ENCODE assay signal across 13 cellular contexts in genomic region chr1:44653107-44653964, GRCh38. TPM values are rescaled to one million over a fixed set of nuclear protein-coding genes. Genes with fewer than 3 reads are reported as not detected.
DNase-seq lines count a peak whose midpoint lies in the region; ATAC-seq, FAIRE-seq and TF ChIP-seq lines count a peak whose summit lies in the region.
"Had no signal": no experiment of that assay in that cellular context is flagged by ENCODE, and none has a peak within 500 bp of the region (broad histone marks: within the 10 kb centered on the region; RNA-seq: fewer than 3 reads in every experiment).

No MANE protein-coding gene starts in this region.

- in situ Hi-C loops in HAP-1 (cut with MboI; ENCODE audit: low sequenced_read_pairs) = loop anchor here (10.0 kb wide), 1 partner anchor 439 kb away; the partner anchor contains the start of gene DMAP1

- H3K27me3 ChIP-seq in RWPE2 (ENCODE audit: insufficient read depth, poor library complexity, severe bottlenecking) = no peaks in the 10 kb centered on the region
- no peaks in the 10 kb centered on the region for H3K27me3 ChIP-seq in lower lobe of right lung (ENCODE audit: low read depth)
- H3K27me3 ChIP-seq in HAP-1 (ENCODE audit: low read depth) = no peaks in the 10 kb centered on the region
- H3K27me3 ChIP-seq: gastroesophageal sphincter, neutrophil, Peyer's patch, vagina had no signal

- intact Hi-C loops in lower lobe of right lung (cut with DNase I) (no loop called here), head of caudate nucleus (cut with DNase I) (loop anchor here (5.0 kb wide), 2 partner anchors 36 to 246 kb away; partner anchors contain the start of gene RNF220)

- H3K9me3 ChIP-seq in RWPE2 (ENCODE audit: severe bottlenecking) = no peaks in the 10 kb centered on the region
- H3K9me3 ChIP-seq in lower lobe of right lung = no peaks in the 10 kb centered on the region
- no peaks in the 10 kb centered on the region for H3K9me3 ChIP-seq in HAP-1
- H3K9me3 ChIP-seq: gastroesophageal sphincter, neutrophil, Peyer's patch, vagina had no signal

- TF ChIP-seq CTCF in 22Rv1 (IDR thresholded peaks at IDR 0.05) (peak; percentile 72), RWPE2 (IDR thresholded peaks at IDR 0.05; ENCODE audit: poor library complexity, severe bottlenecking) (peak; percentile 59), lower lobe of right lung (IDR thresholded peaks at IDR 0.05) (peak; percentile 8)

- H3K4me3 ChIP-seq in RWPE2 (ENCODE audit: severe bottlenecking) = no peak overlapping the region
- H3K4me3 ChIP-seq in lower lobe of right lung = no peak overlapping the region
- H3K4me3 ChIP-seq in HAP-1 = no peak overlapping the region
- H3K4me3 ChIP-seq: gastroesophageal sphincter, Peyer's patch, vagina had no signal

- H3K4me1 ChIP-seq in RWPE2 (ENCODE audit: insufficient read depth, poor library complexity, severe bottlenecking) = no peaks in the 10 kb centered on the region
- no peaks in the 10 kb centered on the region for H3K4me1 ChIP-seq in lower lobe of right lung
- no peaks in the 10 kb centered on the region for H3K4me1 ChIP-seq in HAP-1
- H3K4me1 ChIP-seq: vagina had no signal

- peaks cover 23% of the 10 kb centered on the region for H3K36me3 ChIP-seq in RWPE2 (ENCODE audit: low read depth)
- peaks cover 72% of the 10 kb centered on the region for H3K36me3 ChIP-seq in lower lobe of right lung
- peaks cover 28% of the 10 kb centered on the region for H3K36me3 ChIP-seq in HAP-1 (replicated peaks)

- no peak for TF ChIP-seq POLR2A in GM12891 (IDR thresholded peaks at IDR 0.05; ENCODE audit: low read depth, low read length)

- no peak for DNase-seq in GM12891 (ENCODE audit: insufficient read length, low spot score)
- DNase-seq in RWPE2 (ENCODE audit: low spot score) = no peak
- DNase-seq in lower lobe of right lung = no peak
- no peak for DNase-seq in HAP-1 (ENCODE audit: low spot score in 2 of 2)
- no peak for DNase-seq in head of caudate nucleus
- DNase-seq in COLO668 (lab: John Stamatoyannopoulos, UW; ENCODE audit: unreplicated experiment) = no peak

- H3K27ac ChIP-seq in 22Rv1 (no peak overlapping the region), RWPE2 (ENCODE audit: poor library complexity, severe bottlenecking) (no peak overlapping the region), lower lobe of right lung (no peak overlapping the region)
- H3K27ac ChIP-seq: vagina had no signal

- FAIRE-seq in GM12891 (lab: Jason Lieb, UNC) = peak; percentile 23

- ATAC-seq in RWPE2 (ENCODE audit: low read depth) (peak; percentile 5; the same call in 1 of the 3 replicates), lower lobe of right lung (no peak), HG02884 (IDR thresholded peaks at IDR 0.05; ENCODE audit: unreplicated experiment) (no peak)

TF ChIP-seq in GM12891, 5 proteins besides CTCF, POLR2A, EP300 and RAD21:
- no peak for TF ChIP-seq TAF1 (IDR thresholded peaks at IDR 0.05; ENCODE audit: low read depth, low read length)
- TF ChIP-seq SPI1 (IDR thresholded peaks at IDR 0.05; ENCODE audit: low read depth, low read length) = no peak
- TF ChIP-seq PAX5 (IDR thresholded peaks at IDR 0.05; ENCODE audit: insufficient read depth, low read length, severe bottlenecking) = no peak
- no peak for TF ChIP-seq POU2F2 (IDR thresholded peaks at IDR 0.05; ENCODE audit: low read depth, low read length)
- TF ChIP-seq POLR2AphosphoS5 (IDR thresholded peaks at IDR 0.05; ENCODE audit: low read depth, low read length) = no peak
TF ChIP-seq in GM12891: peak in this region for 0.

RNA-seq across cellular contexts. Expression of gene TMEM53, which starts 20.9 kb away (rescaled TPM):
- polyA plus RNA-seq in GM12891 (2012; ENCODE audit: low read depth, missing spikeins) = 9.4 TPM
- 22.6 TPM for total RNA-seq in lower lobe of right lung

RNA-seq across cellular contexts. Expression of gene ARMH1, which starts 21.2 kb away (rescaled TPM):
- polyA plus RNA-seq in GM12891 (2012; ENCODE audit: low read depth, missing spikeins) = 41.9 TPM
- total RNA-seq in lower lobe of right lung = 14.5 TPM
- total RNA-seq: Daoy, vagina had no signal

Comparison
In these comparisons a context has a peak if more than half of its experiments do, and no peak if none do; other contexts are left out.
1. CTCF ChIP-seq: peak in every context shown above with its lines; median percentile 72 in 22Rv1; 59 in RWPE2; 8 in lower lobe of right lung.